8 cellular contexts compared by ENCODE assay signal in genomic region chr7:139776486-139777303, GRCh38. TPM values are rescaled to one million over a fixed set of nuclear protein-coding genes. Genes with fewer than 3 reads are reported as not detected.
DNase-seq lines count a peak whose midpoint lies in the region; ATAC-seq, FAIRE-seq and TF ChIP-seq lines count a peak whose summit lies in the region.

No MANE protein-coding gene starts in this region.

- H3K9me3 Mint-ChIP-seq in neural crest cell: no peaks in the 10 kb centered on the region

- H3K27ac Mint-ChIP-seq in neural crest cell (ENCODE audit: unreplicated experiment): peak overlapping the region; percentile 90

- no peaks in the 10 kb centered on the region for H3K9me3 ChIP-seq in A549

- peak in 1 of 2 experiments; percentile 41; a peak in 3 of 6 replicates for ATAC-seq in A549
- ATAC-seq in HG03460 (IDR thresholded peaks at IDR 0.05; ENCODE audit: unreplicated experiment): no peak

- no peak for FAIRE-seq in A549 (lab: Jason Lieb, UNC)

- H3K4me1 Mint-ChIP-seq in neural crest cell: peaks cover 48% of the 10 kb centered on the region

- H3K27ac ChIP-seq in A549: peak overlapping the region; percentile 97 to 100

- TF ChIP-seq EP300 in A549 (IDR thresholded peaks at IDR 0.05): no peak

- H3K4me3 ChIP-seq in A549 (peak overlapping the region; percentile 99), foreskin fibroblast (ENCODE audit: low read depth in 1 of 2, low read length in 2 of 2) (peak overlapping the region; percentile 73 to 74)

- H3K4me3 Mint-ChIP-seq in neural crest cell: peak overlapping the region; percentile 95

- no peaks in the 10 kb centered on the region for H3K36me3 Mint-ChIP-seq in neural crest cell (ENCODE audit: low read depth)

- H3K4me2 ChIP-seq in A549: peak overlapping the region; percentile 96

- H3K4me1 ChIP-seq in A549: peaks cover 44% of the 10 kb centered on the region

- CTCF ChIA-PET in A549 (lab: Yijun Ruan, JAX) (interaction anchor here (0.5 to 5.7 kb wide), 6 partner anchors 10 to 226 kb away, joined by 3 to 35 read pairs (median 4); no protein-coding TSS in a partner anchor), GM10248 (lab: Yijun Ruan, JAX) (interaction anchor here (1.4 to 4.2 kb wide), 2 partner anchors 8 to 130 kb away, joined by 6 to 35 read pairs; no protein-coding TSS in a partner anchor)

- TF ChIP-seq RAD21 in A549 (conservative IDR thresholded peaks at IDR 0.05 in 1 of 2, IDR thresholded peaks at IDR 0.05 in 1 of 2): 0 out of 5 replicates have a peak, but pooled peaks of 1 of the 2 experiments have one; percentile 19

- H3K27me3 Mint-ChIP-seq in neural crest cell (ENCODE audit: low read depth): peaks cover 6% of the 10 kb centered on the region

- POLR2A ChIA-PET in A549 (lab: Yijun Ruan, JAX) (interaction anchor here (2.0 kb wide), 1 partner anchor 45 kb away, joined by 4 read pairs; no protein-coding TSS in a partner anchor), GM10248 (lab: Yijun Ruan, JAX) (no interaction called here)

- DNase-seq in A549 (ENCODE audit: low read depth in 1 of 2, low spot score in 1 of 2) (peak; percentile 31 to 52), GM10248 (ENCODE audit: extremely low spot score) (peak; percentile 34), NCI-H345 (lab: John Stamatoyannopoulos, UW) (peak; percentile 50), foreskin fibroblast (peak; percentile 39 to 75), neural crest cell (ENCODE audit: low read depth, low spot score) (peak; percentile 22), H4 (ENCODE audit: low spot score) (no peak)
- peak; percentile 8 for DNase-seq in activated effector memory CD4-positive, alpha-beta T cell treated with Interleukin-2 at 50 U/mL for 16 hours

- TF ChIP-seq CTCF in A549 (IDR thresholded peaks at IDR 0.05) (no peak), GM10248 (IDR thresholded peaks at IDR 0.05; ENCODE audit: control extremely low read depth, extremely low read depth, low read depth, missing control alignments) (no peak), foreskin fibroblast (IDR thresholded peaks at IDR 0.05; ENCODE audit: low read depth, low read length) (no peak), neural crest cell (conservative IDR thresholded peaks at IDR 0.05) (no peak)

- no peak for TF ChIP-seq POLR2A in A549 (IDR thresholded peaks at IDR 0.05; ENCODE audit: low read length)

- WGBS in A549 (ENCODE audit: missing lambda C conversion rate): 3% methylated on average over 39 of the region's 40 CpGs

TF ChIP-seq in A549, 52 proteins besides CTCF, POLR2A, EP300 and RAD21:
- TF ChIP-seq ZC3H11A (IDR thresholded peaks at IDR 0.05) (no peak), POLR2AphosphoS2 (conservative IDR thresholded peaks at IDR 0.05; ENCODE audit: low read length) (no peak), CHD4 (IDR thresholded peaks at IDR 0.05; ENCODE audit: borderline replicate concordance) (no peak), SMC3 (IDR thresholded peaks at IDR 0.05) (no peak), MAZ (IDR thresholded peaks at IDR 0.05; ENCODE audit: borderline replicate concordance, low read depth, low read length) (no peak), ESRRA (IDR thresholded peaks at IDR 0.05; ENCODE audit: borderline replicate concordance, low read length) (no peak), JUN (IDR thresholded peaks at IDR 0.05) (no peak), FOSB (CRISPR knock-in tag; IDR thresholded peaks at IDR 0.05) (no peak), NR3C1 (IDR thresholded peaks at IDR 0.05) (no peak), MAX (IDR thresholded peaks at IDR 0.05) (no peak; the same call in 1 of the 2 replicates)

RNA-seq across cellular contexts. Expression of gene HIPK2, which starts 1.1 kb away (rescaled TPM):
- 12.1 and 16.3 TPM in 2 replicates for polyA plus RNA-seq in A549 (2011; rRNA removed)
- 10.1 and 13.5 TPM in 2 replicates for polyA plus RNA-seq in A549 (2012; cell fraction: cytosol; rRNA removed)
- 9.9 and 11.2 TPM in 2 replicates for polyA plus RNA-seq in A549 (2012; cell fraction: nucleus; rRNA removed)
- polyA plus RNA-seq in A549 (2017; fragmentation: RNase III; extraction: RNeasy Plus Mini Kit Qiagen cat#74134 plus additional on column Dnase treatment): 10.5 to 13.1 TPM (median 11.3 TPM) in 3 replicates
- polyA minus RNA-seq in A549 (2011; rRNA and poly(A)+ RNA removed): 32.7 and 34.1 TPM in 2 replicates
- total RNA-seq in neural crest cell: 61.5 and 67.3 TPM in 2 replicates
- 12.5 and 15.4 TPM in 2 replicates for total RNA-seq in H4 (2014; rRNA removed; shearing (Covaris generic))

RNA-seq across cellular contexts. Expression of gene TBXAS1, which starts 52.4 kb away (rescaled TPM):
- 11.6 and 13.8 TPM in 2 replicates for polyA plus RNA-seq in A549 (2011; rRNA removed)
- polyA plus RNA-seq in A549 (2012; cell fraction: cytosol; rRNA removed): 6.3 and 6.9 TPM in 2 replicates
- 8.8 and 11.8 TPM in 2 replicates for polyA plus RNA-seq in A549 (2012; cell fraction: nucleus; rRNA removed)
- 8.5 to 8.8 TPM (median 8.8 TPM) in 3 replicates for polyA plus RNA-seq in A549 (2017; fragmentation: RNase III; extraction: RNeasy Plus Mini Kit Qiagen cat#74134 plus additional on column Dnase treatment)
- 9.2 and 15.5 TPM in 2 replicates for polyA minus RNA-seq in A549 (2011; rRNA and poly(A)+ RNA removed)
- 4.1 and 5.7 TPM in 2 replicates for total RNA-seq in neural crest cell
- 14.5 and 16.8 TPM in 2 replicates for total RNA-seq in H4 (2014; rRNA removed; shearing (Covaris generic))
